8 cellular contexts compared by ENCODE assay signal in the genomic region with DNA sequence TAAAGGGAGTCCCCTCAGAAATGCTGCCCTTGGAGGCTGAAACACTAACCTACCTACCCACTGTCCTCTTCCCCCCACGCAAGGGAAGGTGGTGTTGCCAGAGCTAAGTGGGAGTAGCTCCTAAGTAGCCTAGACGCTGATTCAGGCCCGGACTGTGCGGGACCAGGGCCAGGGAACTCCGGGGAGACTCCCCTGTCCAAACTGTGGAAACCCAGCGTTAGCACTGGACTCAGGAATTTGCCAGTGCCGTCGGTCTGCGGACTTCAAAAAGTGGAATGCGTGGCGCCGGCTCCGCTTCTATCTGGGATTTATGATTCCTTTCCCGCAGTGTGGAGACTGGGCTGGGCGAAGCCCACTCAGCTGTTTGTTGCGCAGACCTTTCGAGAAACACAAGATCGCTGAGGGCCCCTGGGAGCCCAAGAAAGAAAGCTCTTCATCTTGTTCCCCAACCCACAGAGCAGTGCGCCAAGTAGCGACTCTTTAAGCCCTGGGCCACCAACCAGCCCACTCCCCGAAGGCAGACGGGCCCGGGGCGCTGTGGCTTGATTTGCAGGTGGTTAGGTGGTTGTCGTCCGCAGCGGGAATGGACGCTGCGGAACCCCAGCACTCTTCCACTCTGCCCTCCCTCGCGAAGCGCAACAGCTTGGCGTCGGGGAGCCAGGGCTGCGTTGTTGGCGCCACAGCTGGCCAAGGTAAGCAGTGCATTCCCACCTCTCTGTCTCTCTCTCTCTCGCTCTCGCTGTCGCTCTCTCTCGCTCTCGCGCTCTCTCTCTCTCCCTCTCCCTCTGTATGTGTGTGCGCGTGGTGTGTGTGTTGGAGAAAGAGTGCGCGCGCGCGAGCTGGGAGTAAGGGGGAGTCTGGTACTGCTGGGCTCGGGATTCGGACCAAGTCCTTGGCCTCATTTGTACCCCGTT. TPM values are rescaled to one million over a fixed set of nuclear protein-coding genes. Genes with fewer than 3 reads are reported as not detected.
DNase-seq lines count a peak whose midpoint lies in the region; ATAC-seq and TF ChIP-seq lines count a peak whose summit lies in the region.

No MANE protein-coding gene starts in this region.

- in situ Hi-C loops in GM13976 (cut with MboI; ENCODE audit: low sequenced_read_pairs, unreplicated experiment) = no loop called here

- peaks cover 8% of the 10 kb centered on the region for H3K27me3 ChIP-seq in muscle layer of duodenum (ENCODE audit: low read depth, low read length)

- peaks cover 0 to 11% of the 10 kb centered on the region in 2 donors for H3K4me1 ChIP-seq in muscle layer of duodenum (ENCODE audit: control insufficient read depth in 1 of 2, insufficient read depth in 2 of 2, low read length in 2 of 2)

- no peak overlapping the region for H3K27ac ChIP-seq in muscle layer of duodenum (ENCODE audit: low read length)

- H3K36me3 ChIP-seq in muscle layer of duodenum (ENCODE audit: control insufficient read depth in 1 of 2, insufficient read depth in 2 of 2, low read length in 2 of 2) = no peaks in the 10 kb centered on the region

- H3K9me3 ChIP-seq in muscle layer of duodenum (ENCODE audit: control insufficient read depth in 1 of 2, low read length in 2 of 2) = no peaks in the 10 kb centered on the region

- DNase-seq in GM13976 (ENCODE audit: low spot score) = peak; percentile 70
- DNase-seq in NCI-H2107 (lab: John Stamatoyannopoulos, UW) = peak; percentile 70
- peak; percentile 1 to 28 (median 26) for DNase-seq in activated CD8-positive, alpha-beta memory T cell treated with anti-CD3 and anti-CD28 coated beads for 48 hours (ENCODE audit: low read depth in 2 of 3, low spot score in 2 of 3)
- DNase-seq in epithelial cell of esophagus (ENCODE audit: low read depth) = peak; percentile 77
- DNase-seq in stimulated activated CD8-positive, alpha-beta memory T cell treated with anti-CD3 and anti-CD28 coated beads, Interleukin-4, amount 100 ng/mL, for 48 hours = peak; percentile 70
- DNase-seq in cerebellum (ENCODE audit: low spot score) = no peak

- ATAC-seq in HG02840 (IDR thresholded peaks at IDR 0.05; ENCODE audit: low FRiP score, unreplicated experiment) = peak; percentile 90

- H3K4me3 ChIP-seq in epithelial cell of esophagus (ENCODE audit: low read length) (peak overlapping the region; percentile 47), muscle layer of duodenum (ENCODE audit: low read depth in 1 of 2, low read length in 2 of 2) (peak overlapping the region; percentile 39 to 58)

- TF ChIP-seq CTCF in GM13976 (IDR thresholded peaks at IDR 0.05; ENCODE audit: borderline replicate concordance, control extremely low read depth, extremely low read depth, insufficient read depth, missing control alignments) (peak; percentile 57), epithelial cell of esophagus (IDR thresholded peaks at IDR 0.05; ENCODE audit: insufficient read depth, low read depth, low read length, missing control alignments) (peak; percentile 61)

RNA-seq across cellular contexts. Expression of gene TMEM255A, which starts 2.0 kb away (rescaled TPM):
- total RNA-seq in cerebellum = 2.1 TPM

RNA-seq across cellular contexts. Expression of gene ATP1B4, which starts 52.7 kb away (rescaled TPM):
- total RNA-seq in cerebellum = not detected

RNA-seq across cellular contexts. Expression of gene ZBTB33, which starts 58.6 kb away (rescaled TPM):
- 32.7 TPM for total RNA-seq in cerebellum
